8 cellular contexts compared by ENCODE assay signal in the genomic region with DNA sequence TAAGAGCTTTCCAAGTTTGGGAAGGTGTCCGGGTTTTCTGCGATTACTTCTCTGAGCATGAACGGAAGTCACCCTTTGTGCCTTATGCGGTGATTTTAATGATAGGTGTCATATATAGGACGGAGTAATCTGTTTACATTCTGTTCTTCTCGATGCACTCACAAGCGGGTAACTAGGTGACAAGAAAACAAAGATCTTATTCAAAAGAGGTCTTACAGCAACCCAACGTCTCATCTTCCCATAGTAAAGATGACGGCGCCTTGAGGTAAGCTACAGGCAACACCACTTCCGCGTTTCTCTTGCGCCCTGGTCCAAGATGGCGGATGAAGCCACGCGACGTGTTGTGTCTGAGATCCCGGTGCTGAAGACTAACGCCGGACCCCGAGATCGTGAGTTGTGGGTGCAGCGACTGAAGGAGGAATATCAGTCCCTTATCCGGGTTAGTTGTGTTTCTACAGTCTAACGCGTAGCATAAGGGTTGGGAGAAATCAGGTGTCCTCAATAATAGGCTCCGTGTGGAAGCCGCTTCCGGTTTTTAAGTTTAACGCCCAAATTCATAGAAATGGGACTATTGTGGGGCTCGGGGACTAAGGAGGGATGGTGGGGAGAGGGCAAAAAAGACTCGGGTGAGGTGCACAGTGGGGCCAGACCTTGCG. TPM values are rescaled to one million over a fixed set of nuclear protein-coding genes. Genes with fewer than 3 reads are reported as not detected.
A peak's percentile ranks its signal among the peaks of the same experiment; 100 is the strongest.
DNase-seq lines count a peak whose midpoint lies in the region; ATAC-seq, FAIRE-seq and TF ChIP-seq lines count a peak whose summit lies in the region.

A gene (plus strand): TSS at position 297 of the 656 bp plus-strand sequence. CDS start 20 bp downstream, at position 317.

- peak within 1 kb of the TSS; percentile 80 for H3K4me2 ChIP-seq in osteoblast (ENCODE audit: insufficient read depth, low read length)

- H4K20me1 ChIP-seq in osteoblast (ENCODE audit: insufficient read depth, low read length), result no peaks in the 10 kb centered on the region

- ATAC-seq in SK-N-SH treated with all-trans-retinoic acid at 6 μM for 48 hours, result peak; percentile 99
- ATAC-seq in activated naive CD4-positive, alpha-beta T cell treated with anti-CD3 and anti-CD28 coated beads, Interleukin-2, amount 50 U/mL, for 72 hours, result peak; percentile 95 to 96

- H3K36me3 ChIP-seq in osteoblast (ENCODE audit: insufficient read depth, low read length) (peaks cover 16% of the 10 kb centered on the region), thymus (ENCODE audit: control insufficient read depth, insufficient read depth) (peaks cover 18% of the 10 kb centered on the region)

- H3K4me1 ChIP-seq in osteoblast (ENCODE audit: insufficient read depth, low read length), result peaks cover 10% of the 10 kb centered on the region
- H3K4me1 ChIP-seq in thymus (ENCODE audit: control insufficient read depth, insufficient read depth, low read length), result peaks cover 6% of the 10 kb centered on the region

- peak within 1 kb of the TSS; percentile 99 to 100 for H3K27ac Mint-ChIP-seq in activated naive CD4-positive, alpha-beta T cell treated with anti-CD3 and anti-CD28 coated beads, Interleukin-2, amount 50 U/mL, for 72 hours

- FAIRE-seq in G401.6 (lab: Jason Lieb, UNC), result peak; percentile 70

- peak; percentile 75 for DNase-seq in HFF-Myc (ENCODE audit: extremely low read depth, low read depth)
- DNase-seq in NCI-H1092 treated with DMSO at 0.1 percent for 48 hours (lab: John Stamatoyannopoulos, UW), result peak; percentile 94
- DNase-seq in activated naive CD4-positive, alpha-beta T cell treated with anti-CD3 and anti-CD28 coated beads, Interleukin-2, amount 50 U/mL, for 72 hours (ENCODE audit: low spot score in 2 of 2), result peak; percentile 76 to 83
- peak; percentile 88 for DNase-seq in glomerular visceral epithelial cell (ENCODE audit: extremely low spot score)
- DNase-seq in osteoblast (ENCODE audit: insufficient read length, low spot score, missing footprints), result peak; percentile 95

- H3K9me3 Mint-ChIP-seq in activated naive CD4-positive, alpha-beta T cell treated with anti-CD3 and anti-CD28 coated beads, Interleukin-2, amount 50 U/mL, for 72 hours, result no peaks in the 10 kb centered on the region

- WGBS in thymus, result under 1% methylated on average over 33 of the region's 33 CpGs

- H3K4me3 ChIP-seq in HFF-Myc (replicated peaks; ENCODE audit: low read depth, low read length), result peak within 1 kb of the TSS; percentile 69
- H3K4me3 ChIP-seq in osteoblast (ENCODE audit: insufficient read depth, low read length), result peak within 1 kb of the TSS; percentile 89
- H3K4me3 ChIP-seq in thymus (ENCODE audit: low read length), result peak within 1 kb of the TSS; percentile 56

- H3K27me3 ChIP-seq in osteoblast (ENCODE audit: insufficient read depth, low read length) (no peaks in the 10 kb centered on the region), thymus (ENCODE audit: control insufficient read depth, insufficient read depth) (no peaks in the 10 kb centered on the region)

- peak within 1 kb of the TSS; percentile 92 for H2AFZ ChIP-seq in osteoblast (ENCODE audit: low read length)

- peaks cover 15 to 31% of the 10 kb centered on the region in 2 donors for H3K36me3 Mint-ChIP-seq in activated naive CD4-positive, alpha-beta T cell treated with anti-CD3 and anti-CD28 coated beads, Interleukin-2, amount 50 U/mL, for 72 hours

- H3K9me3 ChIP-seq in osteoblast (ENCODE audit: low read depth, low read length) (no peaks in the 10 kb centered on the region), thymus (ENCODE audit: control insufficient read depth) (no peaks in the 10 kb centered on the region)

- no peak for TF ChIP-seq CTCF in HFF-Myc (IDR thresholded peaks at IDR 0.05; ENCODE audit: low read depth, low read length, missing control alignments)
- no peak for TF ChIP-seq CTCF in osteoblast (IDR thresholded peaks at IDR 0.05; ENCODE audit: extremely low read depth, low read depth, low read length)

- peak within 1 kb of the TSS; percentile 97 for H3K27ac ChIP-seq in osteoblast (ENCODE audit: low read depth, low read length)
- H3K27ac ChIP-seq in thymus (ENCODE audit: low read depth), result peak within 1 kb of the TSS; percentile 88

- H3K79me2 ChIP-seq in osteoblast (ENCODE audit: insufficient read depth, low read length), result peaks cover 17% of the 10 kb centered on the region

TF ChIP-seq in SK-N-SH treated with all-trans-retinoic acid at 6 μM for 48 hours, 23 proteins besides CTCF, POLR2A, EP300 and RAD21:
- TF ChIP-seq ZC3H10 (CRISPR knock-in tag; IDR thresholded peaks at IDR 0.05) (peak; percentile 4; the same call in 1 of the 2 replicates), SNAI2 (CRISPR knock-in tag; IDR thresholded peaks at IDR 0.05) (no peak)

RNA-seq across cellular contexts. Expression of the gene that starts here (rescaled TPM):
- 100 to 1,000 TPM in 1 of 2 donors, 10 to 100 TPM in 1; 95.8 to 239 TPM for total RNA-seq in activated naive CD4-positive, alpha-beta T cell treated with anti-CD3 and anti-CD28 coated beads, Interleukin-2, amount 50 U/mL, for 72 hours
- total RNA-seq in osteoblast, result 87.5 and 95.2 TPM in 2 replicates
- 118 TPM for polyA plus RNA-seq in thymus

Comparison
In these comparisons a context has a peak if more than half of its experiments do, and no peak if none do; other contexts are left out.
1. Peak in every context shown above with its lines: DNase-seq, ATAC-seq, H3K4me3 ChIP-seq and H3K27ac ChIP-seq.